ENCODE assay signal across 2 cellular contexts in the genomic region with DNA sequence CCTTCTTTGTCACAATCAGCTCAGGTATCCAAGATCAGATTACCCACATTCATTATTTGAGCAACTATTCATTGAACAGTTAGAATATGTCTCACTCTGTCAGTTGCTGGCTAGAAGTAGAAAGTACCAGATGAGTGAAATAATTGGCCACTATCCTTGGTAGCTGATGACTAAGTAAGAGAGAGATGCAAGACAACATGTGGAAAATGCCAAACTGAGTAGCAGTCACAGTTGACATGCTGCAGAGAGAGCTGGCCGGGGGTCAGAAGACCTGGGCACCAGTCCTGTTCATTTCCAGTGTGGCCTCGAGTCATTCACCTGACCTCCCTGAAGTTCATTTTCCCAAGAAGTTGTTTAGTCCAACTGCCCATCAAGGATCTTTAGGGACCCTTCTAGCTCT.
TF ChIP-seq lines count a peak whose summit lies in the region.

No MANE protein-coding gene starts in this region.

TF ChIP-seq in IMR-90, 13 proteins besides CTCF, POLR2A, EP300 and RAD21:
- TF ChIP-seq CEBPB (IDR thresholded peaks at IDR 0.05; ENCODE audit: low read depth, low read length) (no peak), RCOR1 (IDR thresholded peaks at IDR 0.05; ENCODE audit: insufficient replicate concordance, low read length) (no peak), NFE2L2 (IDR thresholded peaks at IDR 0.05; ENCODE audit: low read depth, low read length) (no peak), CHD1 (IDR thresholded peaks at IDR 0.05; ENCODE audit: low read depth, low read length) (no peak), MAZ (IDR thresholded peaks at IDR 0.05; ENCODE audit: borderline replicate concordance, low read depth, low read length) (no peak), SMC3 (IDR thresholded peaks at IDR 0.05; ENCODE audit: low read depth, low read length) (no peak), MXI1 (IDR thresholded peaks at IDR 0.05; ENCODE audit: borderline replicate concordance, low read depth, low read length) (no peak), MAFK (IDR thresholded peaks at IDR 0.05; ENCODE audit: low read depth, low read length) (no peak), RFX5 (IDR thresholded peaks at IDR 0.05; ENCODE audit: low read depth, low read length) (no peak), FOS (IDR thresholded peaks at IDR 0.05; ENCODE audit: low read depth, low read length) (no peak), BHLHE40 (IDR thresholded peaks at IDR 0.05; ENCODE audit: low read depth, low read length) (no peak)
- TF ChIP-seq, protein P1, sequence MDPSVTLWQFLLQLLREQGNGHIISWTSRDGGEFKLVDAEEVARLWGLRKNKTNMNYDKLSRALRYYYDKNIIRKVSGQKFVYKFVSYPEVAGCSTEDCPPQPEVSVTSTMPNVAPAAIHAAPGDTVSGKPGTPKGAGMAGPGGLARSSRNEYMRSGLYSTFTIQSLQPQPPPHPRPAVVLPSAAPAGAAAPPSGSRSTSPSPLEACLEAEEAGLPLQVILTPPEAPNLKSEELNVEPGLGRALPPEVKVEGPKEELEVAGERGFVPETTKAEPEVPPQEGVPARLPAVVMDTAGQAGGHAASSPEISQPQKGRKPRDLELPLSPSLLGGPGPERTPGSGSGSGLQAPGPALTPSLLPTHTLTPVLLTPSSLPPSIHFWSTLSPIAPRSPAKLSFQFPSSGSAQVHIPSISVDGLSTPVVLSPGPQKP (IDR thresholded peaks at IDR 0.05; ENCODE audit: borderline replicate concordance, low read depth, low read length), result no peak

TF ChIP-seq in WTC11, 78 proteins besides CTCF, POLR2A, EP300 and RAD21:
- TF ChIP-seq SOX15 (CRISPR knock-in tag; IDR thresholded peaks at IDR 0.05) (no peak), ZNF138 (CRISPR knock-in tag; conservative IDR thresholded peaks at IDR 0.05) (no peak), ZNF396 (CRISPR knock-in tag; IDR thresholded peaks at IDR 0.05; ENCODE audit: borderline replicate concordance) (no peak), CREM (CRISPR knock-in tag; IDR thresholded peaks at IDR 0.05) (no peak), ZNF416 (CRISPR knock-in tag; IDR thresholded peaks at IDR 0.05) (no peak)
- TF ChIP-seq, protein P2, sequence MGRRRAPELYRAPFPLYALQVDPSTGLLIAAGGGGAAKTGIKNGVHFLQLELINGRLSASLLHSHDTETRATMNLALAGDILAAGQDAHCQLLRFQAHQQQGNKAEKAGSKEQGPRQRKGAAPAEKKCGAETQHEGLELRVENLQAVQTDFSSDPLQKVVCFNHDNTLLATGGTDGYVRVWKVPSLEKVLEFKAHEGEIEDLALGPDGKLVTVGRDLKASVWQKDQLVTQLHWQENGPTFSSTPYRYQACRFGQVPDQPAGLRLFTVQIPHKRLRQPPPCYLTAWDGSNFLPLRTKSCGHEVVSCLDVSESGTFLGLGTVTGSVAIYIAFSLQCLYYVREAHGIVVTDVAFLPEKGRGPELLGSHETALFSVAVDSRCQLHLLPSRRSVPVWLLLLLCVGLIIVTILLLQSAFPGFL (CRISPR knock-in tag; IDR thresholded peaks at IDR 0.05; ENCODE audit: borderline replicate concordance), result no peak
- TF ChIP-seq, protein P3, sequence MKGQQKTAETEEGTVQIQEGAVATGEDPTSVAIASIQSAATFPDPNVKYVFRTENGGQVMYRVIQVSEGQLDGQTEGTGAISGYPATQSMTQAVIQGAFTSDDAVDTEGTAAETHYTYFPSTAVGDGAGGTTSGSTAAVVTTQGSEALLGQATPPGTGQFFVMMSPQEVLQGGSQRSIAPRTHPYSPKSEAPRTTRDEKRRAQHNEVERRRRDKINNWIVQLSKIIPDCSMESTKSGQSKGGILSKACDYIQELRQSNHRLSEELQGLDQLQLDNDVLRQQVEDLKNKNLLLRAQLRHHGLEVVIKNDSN (CRISPR knock-in tag; IDR thresholded peaks at IDR 0.05), result no peak
- TF ChIP-seq, protein P4, sequence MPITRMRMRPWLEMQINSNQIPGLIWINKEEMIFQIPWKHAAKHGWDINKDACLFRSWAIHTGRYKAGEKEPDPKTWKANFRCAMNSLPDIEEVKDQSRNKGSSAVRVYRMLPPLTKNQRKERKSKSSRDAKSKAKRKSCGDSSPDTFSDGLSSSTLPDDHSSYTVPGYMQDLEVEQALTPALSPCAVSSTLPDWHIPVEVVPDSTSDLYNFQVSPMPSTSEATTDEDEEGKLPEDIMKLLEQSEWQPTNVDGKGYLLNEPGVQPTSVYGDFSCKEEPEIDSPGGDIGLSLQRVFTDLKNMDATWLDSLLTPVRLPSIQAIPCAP (CRISPR knock-in tag; IDR thresholded peaks at IDR 0.05), result no peak
- TF ChIP-seq, protein P5, sequence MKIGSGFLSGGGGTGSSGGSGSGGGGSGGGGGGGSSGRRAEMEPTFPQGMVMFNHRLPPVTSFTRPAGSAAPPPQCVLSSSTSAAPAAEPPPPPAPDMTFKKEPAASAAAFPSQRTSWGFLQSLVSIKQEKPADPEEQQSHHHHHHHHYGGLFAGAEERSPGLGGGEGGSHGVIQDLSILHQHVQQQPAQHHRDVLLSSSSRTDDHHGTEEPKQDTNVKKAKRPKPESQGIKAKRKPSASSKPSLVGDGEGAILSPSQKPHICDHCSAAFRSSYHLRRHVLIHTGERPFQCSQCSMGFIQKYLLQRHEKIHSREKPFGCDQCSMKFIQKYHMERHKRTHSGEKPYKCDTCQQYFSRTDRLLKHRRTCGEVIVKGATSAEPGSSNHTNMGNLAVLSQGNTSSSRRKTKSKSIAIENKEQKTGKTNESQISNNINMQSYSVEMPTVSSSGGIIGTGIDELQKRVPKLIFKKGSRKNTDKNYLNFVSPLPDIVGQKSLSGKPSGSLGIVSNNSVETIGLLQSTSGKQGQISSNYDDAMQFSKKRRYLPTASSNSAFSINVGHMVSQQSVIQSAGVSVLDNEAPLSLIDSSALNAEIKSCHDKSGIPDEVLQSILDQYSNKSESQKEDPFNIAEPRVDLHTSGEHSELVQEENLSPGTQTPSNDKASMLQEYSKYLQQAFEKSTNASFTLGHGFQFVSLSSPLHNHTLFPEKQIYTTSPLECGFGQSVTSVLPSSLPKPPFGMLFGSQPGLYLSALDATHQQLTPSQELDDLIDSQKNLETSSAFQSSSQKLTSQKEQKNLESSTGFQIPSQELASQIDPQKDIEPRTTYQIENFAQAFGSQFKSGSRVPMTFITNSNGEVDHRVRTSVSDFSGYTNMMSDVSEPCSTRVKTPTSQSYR (CRISPR knock-in tag; IDR thresholded peaks at IDR 0.05), result no peak
